In genomic region chr12:29695026-29695425, GRCh38 we compare ENCODE assay signal across 22 cellular contexts.
"Had no signal": no experiment of that assay in that cellular context is flagged by ENCODE, and none has a peak within 500 bp of the region (broad histone marks: within the 10 kb centered on the region; RNA-seq: fewer than 3 reads in every experiment).

No MANE protein-coding gene starts in this region.

- H3K4me1 ChIP-seq: lower lobe of right lung, stomach, thyroid gland had no signal

- H3K27me3 ChIP-seq: left lung, stomach, thyroid gland had no signal

- H3K36me3 ChIP-seq: left lung, lower lobe of right lung, stomach, thyroid gland had no signal

- H3K4me3 ChIP-seq: left lung, lower lobe of right lung, stomach, thyroid gland had no signal

- ATAC-seq: left lung; lower lobe of right lung; right cardiac atrium; stimulated activated naive B cell treated with anti-CD40 and anti-IgM and Interleukin-4, amounts not matched to agents 10 μg/mL and 1 μg/mL and 100 μg/mL, for 72 hours had no signal

- DNase-seq: activated CD4-positive, alpha-beta memory T cell treated with anti-CD3 and anti-CD28 coated beads, Interleukin-2, amount 10 ng/mL, durations not matched to agents 7 days and 5 days; activated CD4-positive, alpha-beta T cell treated with anti-CD3 and anti-CD28 coated beads for 4 hours; activated CD4-positive, CD25-positive, alpha-beta regulatory T cell; activated CD8-positive, alpha-beta memory T cell treated with anti-CD3 and anti-CD28 coated beads, Interleukin-2, amount 50 U/mL, for 48 hours; activated gamma-delta T cell; activated naive CD4-positive, alpha-beta T cell treated with anti-CD3 and anti-CD28 coated beads, Interleukin-2, amount 10 ng/mL, durations not matched to agents 7 days and 5 days; activated naive CD8-positive, alpha-beta T cell treated with anti-CD3 and anti-CD28 coated beads, Interleukin-2, amount 10 ng/mL, durations not matched to agents 7 days and 5 days; activated T-cell treated with anti-CD3 and anti-CD28 coated beads, Interleukin-2, amount 50 U/mL, for 24 hours; amygdala; central memory CD4-positive, alpha-beta T cell; effector CD4-positive, alpha-beta T cell; left lung; lower lobe of right lung; posterior cingulate gyrus; right cardiac atrium; stimulated activated CD4-positive, alpha-beta T cell treated with anti-CD3 and anti-CD28 coated beads, Interleukin-15, amount 100 ng/mL, for 24 hours; stimulated activated CD4-positive, alpha-beta T cell treated with anti-CD3 and anti-CD28 coated beads, Interleukin-2, amount 100 ng/mL, for 24 hours; stimulated activated naive B cell treated with anti-CD40 and anti-IgM and Interleukin-4, amounts not matched to agents 10 μg/mL and 1 μg/mL and 100 μg/mL, for 72 hours; stomach; T-helper 1 cell; thyroid gland had no signal

- H3K27ac ChIP-seq: epithelial cell of prostate, left lung, lower lobe of right lung, stomach, thyroid gland had no signal

- H3K9me3 ChIP-seq: left lung, lower lobe of right lung, stomach, thyroid gland had no signal
